In genomic region chr9:96021616-96022444, GRCh38 we compare ENCODE assay signal across 8 cellular contexts.
DNase-seq lines count a peak whose midpoint lies in the region; ATAC-seq and TF ChIP-seq lines count a peak whose summit lies in the region.

No MANE protein-coding gene starts in this region.

- CTCF ChIA-PET in naive thymus-derived CD4-positive, alpha-beta T cell (lab: Charles Lee) = interaction anchor here (0.6 kb wide), 1 partner anchor 614 kb away, joined by 6 read pairs; no protein-coding TSS in a partner anchor

- peaks cover 0 to 36% (median 10%) of the 10 kb centered on the region in 5 donors for H3K27me3 Mint-ChIP-seq in naive thymus-derived CD4-positive, alpha-beta T cell

- peak overlapping the region; percentile 14 to 94 (median 68) for H3K27ac Mint-ChIP-seq in naive thymus-derived CD4-positive, alpha-beta T cell

- peaks cover 0 to 5% (median 0%) of the 10 kb centered on the region in 11 donors for H3K9me3 Mint-ChIP-seq in naive thymus-derived CD4-positive, alpha-beta T cell

- H3K4me1 ChIP-seq in ES-I3 (ENCODE audit: insufficient read depth, low read length) = peaks cover 7% of the 10 kb centered on the region; the same call in 1 of the 2 replicates
- peaks cover 21 to 27% of the 10 kb centered on the region in 2 donors for H3K4me1 ChIP-seq in naive thymus-derived CD4-positive, alpha-beta T cell (ENCODE audit: control insufficient read depth in 2 of 2, insufficient read depth in 2 of 2, low read length in 2 of 2)

- H3K9me3 ChIP-seq in ES-I3 (ENCODE audit: control insufficient read depth, insufficient read depth, low read length) = no peaks in the 10 kb centered on the region
- H3K9me3 ChIP-seq in naive thymus-derived CD4-positive, alpha-beta T cell (ENCODE audit: control insufficient read depth in 2 of 3, low read length in 3 of 3) = no peaks in the 10 kb centered on the region

- H3K4me3 Mint-ChIP-seq in naive thymus-derived CD4-positive, alpha-beta T cell = peak overlapping the region; percentile 71 to 91 (median 87)

- ATAC-seq in SK-N-SH treated with all-trans-retinoic acid at 6 μM for 48 hours = peak; percentile 45
- ATAC-seq in esophagus mucosa = peak; percentile 12
- peak; percentile 15 for ATAC-seq in naive thymus-derived CD4-positive, alpha-beta T cell
- ATAC-seq in GM19467 (IDR thresholded peaks at IDR 0.05; ENCODE audit: unreplicated experiment) = no peak

- POLR2A ChIA-PET in naive thymus-derived CD4-positive, alpha-beta T cell (lab: Charles Lee) = interaction anchor here (0.5 kb wide), 1 partner anchor 318 kb away, joined by 3 read pairs; no protein-coding TSS in a partner anchor

- H3K36me3 ChIP-seq in ES-I3 (ENCODE audit: insufficient read depth, low read length) = no peaks in the 10 kb centered on the region
- no peaks in the 10 kb centered on the region for H3K36me3 ChIP-seq in naive thymus-derived CD4-positive, alpha-beta T cell (ENCODE audit: control insufficient read depth in 2 of 3, insufficient read depth in 3 of 3, low read length in 3 of 3)

- peaks cover 43 to 71% (median 58%) of the 10 kb centered on the region in 7 donors for H3K4me1 Mint-ChIP-seq in naive thymus-derived CD4-positive, alpha-beta T cell

- peak overlapping the region; percentile 61 for H3K4me3 ChIP-seq in naive thymus-derived CD4-positive, alpha-beta T cell (ENCODE audit: low read length)

- H3K36me3 Mint-ChIP-seq in naive thymus-derived CD4-positive, alpha-beta T cell = peaks cover 4 to 30% (median 9%) of the 10 kb centered on the region in 5 donors

- H3K27ac ChIP-seq in naive thymus-derived CD4-positive, alpha-beta T cell (ENCODE audit: low read depth, low read length) = peak overlapping the region; percentile 72

- H3K9ac ChIP-seq in ES-I3 (ENCODE audit: low read depth, low read length) = peak overlapping the region; percentile 70

- intact Hi-C loops in naive thymus-derived CD4-positive, alpha-beta T cell (cut with micrococcal nuclease) = loop anchor here (1.0 to 5.0 kb wide), 4 partner anchors 13 to 200 kb away; no protein-coding TSS in a partner anchor

- no peaks in the 10 kb centered on the region for H3K27me3 ChIP-seq in naive thymus-derived CD4-positive, alpha-beta T cell (ENCODE audit: control insufficient read depth in 2 of 2, insufficient read depth in 2 of 2, low read length in 2 of 2)

- DNase-seq in naive thymus-derived CD4-positive, alpha-beta T cell = no peak
- DNase-seq in NCI-H2196 (lab: John Stamatoyannopoulos, UW; ENCODE audit: unreplicated experiment) (no peak), H4 (ENCODE audit: low spot score) (no peak), NCI-H446 treated with DMSO at 0.1 percent for 48 hours (lab: John Stamatoyannopoulos, UW) (no peak)

TF ChIP-seq in SK-N-SH treated with all-trans-retinoic acid at 6 μM for 48 hours, 23 proteins besides CTCF, POLR2A, EP300 and RAD21 (continues in another document):
- TF ChIP-seq ARNTL (CRISPR knock-in tag; IDR thresholded peaks at IDR 0.05; ENCODE audit: borderline replicate concordance, low read depth) (no peak), ZFP3 (CRISPR knock-in tag; IDR thresholded peaks at IDR 0.05) (no peak), CSRNP3 (CRISPR knock-in tag; IDR thresholded peaks at IDR 0.05) (no peak), GLIS3 (CRISPR knock-in tag; IDR thresholded peaks at IDR 0.05) (no peak), ZNF70 (CRISPR knock-in tag; IDR thresholded peaks at IDR 0.05) (no peak), ZNF565 (CRISPR knock-in tag; conservative IDR thresholded peaks at IDR 0.05; ENCODE audit: low read depth) (no peak), RARB (CRISPR knock-in tag; IDR thresholded peaks at IDR 0.05) (no peak), PPARA (CRISPR knock-in tag; IDR thresholded peaks at IDR 0.05; ENCODE audit: borderline replicate concordance) (no peak), ZC3H10 (CRISPR knock-in tag; IDR thresholded peaks at IDR 0.05) (no peak), ESRRG (CRISPR knock-in tag; IDR thresholded peaks at IDR 0.05) (no peak), ZFP30 (CRISPR knock-in tag; IDR thresholded peaks at IDR 0.05) (no peak), BACH2 (CRISPR knock-in tag; IDR thresholded peaks at IDR 0.05; ENCODE audit: borderline replicate concordance) (no peak), CSDC2 (CRISPR knock-in tag; IDR thresholded peaks at IDR 0.05) (no peak), ZNF8 (CRISPR knock-in tag; IDR thresholded peaks at IDR 0.05) (no peak), OSR1 (CRISPR knock-in tag; IDR thresholded peaks at IDR 0.05) (no peak)
- TF ChIP-seq, protein P1, sequence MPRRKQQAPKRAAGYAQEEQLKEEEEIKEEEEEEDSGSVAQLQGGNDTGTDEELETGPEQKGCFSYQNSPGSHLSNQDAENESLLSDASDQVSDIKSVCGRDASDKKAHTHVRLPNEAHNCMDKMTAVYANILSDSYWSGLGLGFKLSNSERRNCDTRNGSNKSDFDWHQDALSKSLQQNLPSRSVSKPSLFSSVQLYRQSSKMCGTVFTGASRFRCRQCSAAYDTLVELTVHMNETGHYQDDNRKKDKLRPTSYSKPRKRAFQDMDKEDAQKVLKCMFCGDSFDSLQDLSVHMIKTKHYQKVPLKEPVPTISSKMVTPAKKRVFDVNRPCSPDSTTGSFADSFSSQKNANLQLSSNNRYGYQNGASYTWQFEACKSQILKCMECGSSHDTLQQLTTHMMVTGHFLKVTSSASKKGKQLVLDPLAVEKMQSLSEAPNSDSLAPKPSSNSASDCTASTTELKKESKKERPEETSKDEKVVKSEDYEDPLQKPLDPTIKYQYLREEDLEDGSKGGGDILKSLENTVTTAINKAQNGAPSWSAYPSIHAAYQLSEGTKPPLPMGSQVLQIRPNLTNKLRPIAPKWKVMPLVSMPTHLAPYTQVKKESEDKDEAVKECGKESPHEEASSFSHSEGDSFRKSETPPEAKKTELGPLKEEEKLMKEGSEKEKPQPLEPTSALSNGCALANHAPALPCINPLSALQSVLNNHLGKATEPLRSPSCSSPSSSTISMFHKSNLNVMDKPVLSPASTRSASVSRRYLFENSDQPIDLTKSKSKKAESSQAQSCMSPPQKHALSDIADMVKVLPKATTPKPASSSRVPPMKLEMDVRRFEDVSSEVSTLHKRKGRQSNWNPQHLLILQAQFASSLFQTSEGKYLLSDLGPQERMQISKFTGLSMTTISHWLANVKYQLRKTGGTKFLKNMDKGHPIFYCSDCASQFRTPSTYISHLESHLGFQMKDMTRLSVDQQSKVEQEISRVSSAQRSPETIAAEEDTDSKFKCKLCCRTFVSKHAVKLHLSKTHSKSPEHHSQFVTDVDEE (CRISPR knock-in tag; IDR thresholded peaks at IDR 0.05) = no peak
- TF ChIP-seq, protein P2, sequence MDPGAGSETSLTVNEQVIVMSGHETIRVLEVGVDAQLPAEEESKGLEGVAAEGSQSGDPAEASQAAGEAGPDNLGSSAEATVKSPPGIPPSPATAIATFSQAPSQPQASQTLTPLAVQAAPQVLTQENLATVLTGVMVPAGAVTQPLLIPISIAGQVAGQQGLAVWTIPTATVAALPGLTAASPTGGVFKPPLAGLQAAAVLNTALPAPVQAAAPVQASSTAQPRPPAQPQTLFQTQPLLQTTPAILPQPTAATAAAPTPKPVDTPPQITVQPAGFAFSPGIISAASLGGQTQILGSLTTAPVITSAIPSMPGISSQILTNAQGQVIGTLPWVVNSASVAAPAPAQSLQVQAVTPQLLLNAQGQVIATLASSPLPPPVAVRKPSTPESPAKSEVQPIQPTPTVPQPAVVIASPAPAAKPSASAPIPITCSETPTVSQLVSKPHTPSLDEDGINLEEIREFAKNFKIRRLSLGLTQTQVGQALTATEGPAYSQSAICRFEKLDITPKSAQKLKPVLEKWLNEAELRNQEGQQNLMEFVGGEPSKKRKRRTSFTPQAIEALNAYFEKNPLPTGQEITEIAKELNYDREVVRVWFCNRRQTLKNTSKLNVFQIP (CRISPR knock-in tag; IDR thresholded peaks at IDR 0.05; ENCODE audit: borderline replicate concordance, low read depth) = no peak
- TF ChIP-seq, protein P3, sequence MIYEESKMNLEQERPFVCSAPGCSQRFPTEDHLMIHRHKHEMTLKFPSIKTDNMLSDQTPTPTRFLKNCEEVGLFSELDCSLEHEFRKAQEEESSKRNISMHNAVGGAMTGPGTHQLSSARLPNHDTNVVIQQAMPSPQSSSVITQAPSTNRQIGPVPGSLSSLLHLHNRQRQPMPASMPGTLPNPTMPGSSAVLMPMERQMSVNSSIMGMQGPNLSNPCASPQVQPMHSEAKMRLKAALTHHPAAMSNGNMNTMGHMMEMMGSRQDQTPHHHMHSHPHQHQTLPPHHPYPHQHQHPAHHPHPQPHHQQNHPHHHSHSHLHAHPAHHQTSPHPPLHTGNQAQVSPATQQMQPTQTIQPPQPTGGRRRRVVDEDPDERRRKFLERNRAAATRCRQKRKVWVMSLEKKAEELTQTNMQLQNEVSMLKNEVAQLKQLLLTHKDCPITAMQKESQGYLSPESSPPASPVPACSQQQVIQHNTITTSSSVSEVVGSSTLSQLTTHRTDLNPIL (CRISPR knock-in tag; IDR thresholded peaks at IDR 0.05; ENCODE audit: low read depth) = no peak
